Comparison of ENCODE assay signal across 7 cellular contexts in the genomic region with DNA sequence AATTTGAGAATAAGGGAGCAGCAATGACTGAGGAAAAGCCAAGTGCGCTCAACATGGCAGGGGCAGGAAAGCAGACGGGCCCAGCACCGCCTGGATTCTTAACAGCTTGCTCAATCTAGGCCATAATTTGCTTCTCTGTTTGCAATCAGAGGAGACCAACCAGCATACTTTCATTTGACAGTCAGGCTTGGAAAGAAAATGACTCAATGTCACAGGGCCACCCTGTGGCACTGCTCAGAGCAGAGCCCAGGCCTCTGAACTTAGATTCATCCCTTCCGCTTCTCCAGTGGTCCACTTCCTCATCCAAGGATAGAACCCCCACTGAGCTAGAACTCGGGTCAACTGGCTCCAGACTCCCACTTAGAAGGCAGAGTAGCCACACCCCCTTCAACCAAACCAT.
A peak's percentile ranks its signal among the peaks of the same experiment; 100 is the strongest.
DNase-seq lines count a peak whose midpoint lies in the region; ATAC-seq and TF ChIP-seq lines count a peak whose summit lies in the region.
"Not testable (repeated sequence)": the region's sequence is repeated elsewhere in the genome, so short reads cannot be mapped to it uniquely, and the experiment has no call there.

No MANE protein-coding gene starts in this region.

- H3K4me1 ChIP-seq in GM23338 (ENCODE audit: insufficient read depth); upper lobe of right lung: not testable (repeated sequence)

- H3K36me3 Mint-ChIP-seq in GM23338 (ENCODE audit: low read depth) (peaks cover 20% of the 10 kb centered on the region), nephron progenitor cell (ENCODE audit: low read depth) (peaks cover 48% of the 10 kb centered on the region)

- not testable (repeated sequence) for H4K20me1 ChIP-seq in GM23338 (replicated peaks; ENCODE audit: insufficient read depth)

- not testable (repeated sequence) for H3K79me2 ChIP-seq in GM23338 (replicated peaks; ENCODE audit: insufficient read depth)

- H3F3A ChIP-seq in GM23338 (replicated peaks; ENCODE audit: low read depth), result not testable (repeated sequence)

- not testable (repeated sequence) for H3K4me3 ChIP-seq in GM23338; NB4 (ENCODE audit: low read depth, low read length); fibroblast of villous mesenchyme (ENCODE audit: low read depth, low read length); upper lobe of right lung

- TF ChIP-seq POLR2A in NB4 (IDR thresholded peaks at IDR 0.05; ENCODE audit: extremely low read depth, insufficient read length), result not testable (repeated sequence)

- H2AFZ ChIP-seq in GM23338, result not testable (repeated sequence)

- not testable (repeated sequence) for H3K27me3 ChIP-seq in GM23338 (ENCODE audit: insufficient read depth); upper lobe of right lung

- not testable (repeated sequence) for H3K27me3 Mint-ChIP-seq in GM23338 (ENCODE audit: insufficient read depth, low read depth, poor library complexity); nephron progenitor cell (ENCODE audit: low read depth, poor library complexity)

- intact Hi-C loops in upper lobe of right lung (cut with DNase I), result not testable (repeated sequence)

- not testable (repeated sequence) for H3K27ac ChIP-seq in GM23338 (ENCODE audit: low read depth); upper lobe of right lung

- DNase-seq in CD1c-positive myeloid dendritic cell (ENCODE audit: extremely low spot score) (peak; percentile 6), GM23338 (ENCODE audit: low spot score) (peak; percentile 11), NB4 (ENCODE audit: low read depth) (peak; percentile 22), amniotic epithelial cell (ENCODE audit: low read depth) (peak; percentile 2), fibroblast of villous mesenchyme (ENCODE audit: low read depth) (peak; percentile 34)
- not testable (repeated sequence) for DNase-seq in nephron progenitor cell, upper lobe of right lung

- not testable (repeated sequence) for H3K27ac Mint-ChIP-seq in GM23338
- H3K27ac Mint-ChIP-seq in nephron progenitor cell, result peak overlapping the region; percentile 29

- not testable (repeated sequence) for ATAC-seq in GM23338
- peak; percentile 72 for ATAC-seq in upper lobe of right lung

- not testable (repeated sequence) for H3K4me1 Mint-ChIP-seq in GM23338, nephron progenitor cell

- H3K4me2 ChIP-seq in GM23338, result not testable (repeated sequence)

- not testable (repeated sequence) for TF ChIP-seq CTCF in GM23338 (conservative IDR thresholded peaks at IDR 0.05; ENCODE audit: low read depth in 2 of 2); NB4 (IDR thresholded peaks at IDR 0.05; ENCODE audit: low read depth, low read length); fibroblast of villous mesenchyme (IDR thresholded peaks at IDR 0.05; ENCODE audit: insufficient read depth, low read depth, low read length); nephron progenitor cell (IDR thresholded peaks at IDR 0.05); upper lobe of right lung (IDR thresholded peaks at IDR 0.05)

- not testable (repeated sequence) for H3K9me2 ChIP-seq in GM23338 (ENCODE audit: insufficient read depth)

- H3K36me3 ChIP-seq in GM23338 (ENCODE audit: insufficient read depth), result not testable (repeated sequence)
- H3K36me3 ChIP-seq in upper lobe of right lung, result peaks cover 45% of the 10 kb centered on the region

- not testable (repeated sequence) for H3K9me3 Mint-ChIP-seq in GM23338, nephron progenitor cell

- not testable (repeated sequence) for H3K9me3 ChIP-seq in upper lobe of right lung

- not testable (repeated sequence) for H3K4me3 Mint-ChIP-seq in GM23338, nephron progenitor cell
